19 cellular contexts compared by ENCODE assay signal in the genomic region with DNA sequence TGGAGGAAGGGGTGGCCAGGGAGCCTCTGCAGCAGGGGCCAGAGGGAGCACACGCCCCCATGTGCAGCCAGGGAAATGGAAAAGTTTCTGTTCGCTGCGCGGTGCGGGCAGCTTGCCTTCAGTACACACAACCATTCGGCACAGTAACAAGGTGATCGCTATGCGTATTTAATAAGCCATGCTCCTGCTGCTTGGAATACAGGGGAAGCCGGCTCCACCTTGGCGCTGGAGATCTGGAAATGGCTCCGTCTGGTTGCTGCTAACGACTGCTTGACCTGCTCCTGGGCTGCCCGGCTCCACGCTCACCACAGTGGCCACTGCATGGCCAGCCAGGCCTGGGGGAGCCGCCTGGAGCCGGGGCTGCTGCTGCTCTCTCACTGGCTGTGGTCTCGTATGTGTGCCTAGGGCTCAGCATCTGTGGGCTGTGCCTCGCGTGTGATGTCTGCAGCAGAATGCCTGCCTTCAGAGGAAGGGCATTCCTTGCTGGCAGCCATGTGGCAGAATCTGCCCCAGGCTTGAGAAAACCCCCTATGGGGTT.
DNase-seq lines count a peak whose midpoint lies in the region; ATAC-seq, FAIRE-seq and TF ChIP-seq lines count a peak whose summit lies in the region.
"Had no signal": no experiment of that assay in that cellular context is flagged by ENCODE, and none has a peak within 500 bp of the region (broad histone marks: within the 10 kb centered on the region; RNA-seq: fewer than 3 reads in every experiment).

No MANE protein-coding gene starts in this region.

- H3K4me3 Mint-ChIP-seq in H9, result no peak overlapping the region; a peak in 1 of 5 replicates
- H3K4me3 Mint-ChIP-seq: CD14-positive monocyte, HFFc6 had no signal

- no peak overlapping the region for H2AK5ac ChIP-seq in H9 (ENCODE audit: insufficient read length, low read length)
- peak overlapping the region; percentile 48 for H2AK5ac ChIP-seq in neuronal stem cell (ENCODE audit: low read depth, low read length)

- H2BK20ac ChIP-seq in H9 (ENCODE audit: low read depth, low read length, poor library complexity, severe bottlenecking), result no peak overlapping the region

- no peaks in the 10 kb centered on the region for H3K79me1 ChIP-seq in H9 (ENCODE audit: insufficient read depth, low read depth, low read length, poor library complexity, severe bottlenecking)
- H3K79me1 ChIP-seq in neuronal stem cell (ENCODE audit: low read depth, low read length), result peaks cover 5% of the 10 kb centered on the region

- H3K18ac ChIP-seq in H9 (ENCODE audit: insufficient read length, low read depth, low read length) (no peak overlapping the region), neuronal stem cell (ENCODE audit: low read length) (peak overlapping the region; percentile 62)

- H3K56ac ChIP-seq in H9 (ENCODE audit: insufficient read length, low read depth, low read length), result no peak overlapping the region

- TF ChIP-seq CTCF in H9 (conservative IDR thresholded peaks at IDR 0.05), result no peak
- TF ChIP-seq CTCF in D721Med (IDR thresholded peaks at IDR 0.05; ENCODE audit: insufficient read depth, missing control alignments), result no peak

- no peaks in the 10 kb centered on the region for H3K4me1 ChIP-seq in H9 (ENCODE audit: insufficient read depth, low read length)
- peaks cover 27 to 28% of the 10 kb centered on the region in 2 donors for H3K4me1 ChIP-seq in neuronal stem cell (ENCODE audit: control insufficient read depth in 2 of 2, insufficient read depth in 1 of 2, low read depth in 1 of 2, low read length in 2 of 2)

- H3K9ac ChIP-seq in H9 (ENCODE audit: extremely low read depth, insufficient read length, low read length) (no peak overlapping the region), neuronal stem cell (ENCODE audit: low read depth, low read length, poor library complexity) (peak overlapping the region; percentile 66)
- H3K9ac ChIP-seq: KMS-11, SK-N-SH had no signal

- H3K4ac ChIP-seq in H9 (ENCODE audit: low read depth, low read length) (no peak overlapping the region), neuronal stem cell (ENCODE audit: low read length) (peak overlapping the region; percentile 43)

- H2BK5ac ChIP-seq in H9 (ENCODE audit: insufficient read length, low read length), result no peak overlapping the region
- H2BK5ac ChIP-seq in neuronal stem cell (ENCODE audit: low read length), result no peak overlapping the region

- DNase-seq in DMS 273 (lab: John Stamatoyannopoulos, UW; ENCODE audit: unreplicated experiment), result peak; percentile 24
- no peak for DNase-seq in DMS 273 treated with DMSO at 0.1 percent for 48 hours (lab: John Stamatoyannopoulos, UW)
- DNase-seq in H9, result no peak
- DNase-seq in cerebellum (ENCODE audit: low spot score), result peak; percentile 50
- no peak for DNase-seq in neuronal stem cell (ENCODE audit: low spot score)
- DNase-seq in mucosa of gallbladder (ENCODE audit: low spot score), result no peak
- no peak for DNase-seq in D721Med (ENCODE audit: insufficient read length, low spot score)
- DNase-seq: AML-193, HFFc6, NCI-H1417, NCI-H2029, NCI-H2171 treated with DMSO at 0.1 percent for 48 hours, SHP77, SK-N-SH had no signal

- no CpG with 5 or more reads among the region's 19 CpGs for WGBS in H9 (ENCODE audit: extremely low coverage, insufficient read length, low lambda C conversion rate)
- no CpG with 5 or more reads among the region's 19 CpGs for WGBS in neuronal stem cell (ENCODE audit: extremely low coverage in 2 of 2, insufficient read length in 2 of 2, insufficient replicate concordance in 1 of 2), 2 donors

- H3K27me3 ChIP-seq in H9 (ENCODE audit: insufficient read depth, low read length) (no peaks in the 10 kb centered on the region), neuronal stem cell (ENCODE audit: control insufficient read depth in 3 of 3, insufficient read depth in 3 of 3, low read depth in 1 of 3, low read length in 3 of 3) (no peaks in the 10 kb centered on the region)

- H3K27ac Mint-ChIP-seq in H9, result peak overlapping the region in 2 of 3 experiments; percentile 50 to 52; a peak in 1 of 7 replicates
- H3K27ac Mint-ChIP-seq: HFFc6 had no signal

- H2BK15ac ChIP-seq in H9 (ENCODE audit: low read depth, low read length) (no peak overlapping the region), neuronal stem cell (ENCODE audit: low read length) (no peak overlapping the region)

- H3K4me2 ChIP-seq in H9 (ENCODE audit: insufficient read depth, insufficient read length, low read length) (no peak overlapping the region), neuronal stem cell (ENCODE audit: insufficient read depth, low read length, poor library complexity, severe bottlenecking) (no peak overlapping the region)
- H3K4me2 ChIP-seq: KMS-11, SK-N-SH had no signal

- no peak for FAIRE-seq in D721Med (lab: Jason Lieb, UNC)
- FAIRE-seq: H54 had no signal

- H4K5ac ChIP-seq in H9 (ENCODE audit: insufficient read length, low read depth, low read length), result no peak overlapping the region

- H4K91ac ChIP-seq in H9 (ENCODE audit: insufficient read length, low read depth, low read length) (no peak overlapping the region), neuronal stem cell (ENCODE audit: low read depth, low read length, poor library complexity) (no peak overlapping the region)

- no peaks in the 10 kb centered on the region for H4K20me1 ChIP-seq in H9 (ENCODE audit: control insufficient read depth, insufficient read depth, insufficient read length)

- peaks cover 27 to 36% of the 10 kb centered on the region in 2 experiments for H3K4me1 Mint-ChIP-seq in H9

- no peak overlapping the region for H3T11ph ChIP-seq in H9 (ENCODE audit: low read length)

- H3K9me3 ChIP-seq in H9 (ENCODE audit: control insufficient read depth, low read depth, low read length), result no peaks in the 10 kb centered on the region
- H3K9me3 ChIP-seq in neuronal stem cell (replicated peaks in 1 of 2; ENCODE audit: control insufficient read depth in 2 of 2, insufficient read depth in 1 of 2, low read depth in 1 of 2, low read length in 2 of 2), result no peaks in the 10 kb centered on the region
- H3K9me3 ChIP-seq: SK-N-SH had no signal

- H2BK120ac ChIP-seq in H9 (ENCODE audit: low read depth, low read length, poor library complexity, severe bottlenecking) (no peak overlapping the region), neuronal stem cell (ENCODE audit: low read depth, low read length) (no peak overlapping the region)

- H3K36me3 Mint-ChIP-seq in H9 (ENCODE audit: insufficient read depth in 1 of 3, low read depth in 3 of 3), result peaks cover 20 to 40% (median 34%) of the 10 kb centered on the region in 3 experiments

- ATAC-seq in HG03442 (IDR thresholded peaks at IDR 0.05; ENCODE audit: unreplicated experiment), result no peak

- H2BK12ac ChIP-seq in H9 (ENCODE audit: insufficient read length, low read depth, low read length) (no peak overlapping the region), neuronal stem cell (ENCODE audit: low read length) (no peak overlapping the region)

- H3K23ac ChIP-seq in H9 (ENCODE audit: insufficient read length, low read depth, low read length) (no peak overlapping the region), neuronal stem cell (ENCODE audit: low read depth, low read length, poor library complexity) (peak overlapping the region; percentile 69)

- peaks cover 14 to 41% of the 10 kb centered on the region in 2 donors for H3K36me3 ChIP-seq in neuronal stem cell (replicated peaks in 1 of 2; ENCODE audit: control insufficient read depth in 2 of 2, insufficient read depth in 2 of 2, low read length in 2 of 2)

- H4K8ac ChIP-seq in H9 (replicated peaks; ENCODE audit: insufficient read length, low read depth, low read length) (no peak overlapping the region), neuronal stem cell (ENCODE audit: low read depth, low read length) (no peak overlapping the region)

- H3K79me2 ChIP-seq in H9 (ENCODE audit: insufficient read depth, low read length), result no peaks in the 10 kb centered on the region

- no peak overlapping the region for H2AFZ ChIP-seq in H9 (ENCODE audit: low read length)
- H2AFZ ChIP-seq in neuronal stem cell (ENCODE audit: low read length), result no peak overlapping the region

- no peak overlapping the region for H3K4me3 ChIP-seq in neuronal stem cell (ENCODE audit: low read length in 2 of 2)

- no peak overlapping the region for H3K27ac ChIP-seq in H9 (ENCODE audit: insufficient read length, low read depth, low read length)
- peak overlapping the region; percentile 15 for H3K27ac ChIP-seq in neuronal stem cell (replicated peaks; ENCODE audit: low read length)
- H3K27ac ChIP-seq: 22Rv1, KMS-11 had no signal

- no peaks in the 10 kb centered on the region for H3K23me2 ChIP-seq in H9 (ENCODE audit: insufficient read length, low read depth, low read length, poor library complexity, severe bottlenecking)

- no peaks in the 10 kb centered on the region for H3K9me3 Mint-ChIP-seq in H9
- H3K9me3 Mint-ChIP-seq: HFFc6 had no signal

- H3K14ac ChIP-seq in H9 (ENCODE audit: insufficient read depth, low read length), result no peak overlapping the region
- peak overlapping the region; percentile 73 for H3K14ac ChIP-seq in neuronal stem cell (ENCODE audit: low read length)

- no peaks in the 10 kb centered on the region for H3K27me3 Mint-ChIP-seq in H9 (ENCODE audit: low read depth)

Comparison
In these comparisons a context has a peak if more than half of its experiments do, and no peak if none do; other contexts are left out.
1. DNase-seq: peak in DMS 273 (single experiment) and cerebellum (single experiment); none in DMS 273 treated with DMSO at 0.1 percent for 48 hours (single experiment), H9 (single experiment), neuronal stem cell (single experiment), mucosa of gallbladder (single experiment) and D721Med (single experiment).